Comparison of ENCODE assay signal across 9 cellular contexts in genomic region chr11:65274734-65275682, GRCh38. TPM values are rescaled to one million over a fixed set of nuclear protein-coding genes. Genes with fewer than 3 reads are reported as not detected.
DNase-seq lines count a peak whose midpoint lies in the region; ATAC-seq and TF ChIP-seq lines count a peak whose summit lies in the region.
"Had no signal": no experiment of that assay in that cellular context is flagged by ENCODE, and none has a peak within 500 bp of the region (broad histone marks: within the 10 kb centered on the region; RNA-seq: fewer than 3 reads in every experiment).

No MANE protein-coding gene starts in this region.

- no peak overlapping the region for H3K4me3 ChIP-seq in BE2C (ENCODE audit: low read depth, low read length)

- H3K9me3 ChIP-seq in BE2C: no peaks in the 10 kb centered on the region

- peaks cover 6% of the 10 kb centered on the region; the same call in 1 of the 2 replicates for H3K36me3 ChIP-seq in BE2C

- H3K27ac Mint-ChIP-seq in activated naive CD8-positive, alpha-beta T cell treated with anti-CD3 and anti-CD28 coated beads, Interleukin-2, amount 50 U/mL, for 24 hours: no peak overlapping the region
- H3K27ac Mint-ChIP-seq in glutamatergic neuron (ENCODE audit: unreplicated experiment) (no peak overlapping the region), osteocyte (ENCODE audit: unreplicated experiment) (peak overlapping the region; percentile 67)
- H3K27ac Mint-ChIP-seq: T-helper 1 cell treated with Interleukin-12 subunit alpha and Interleukin-12 subunit beta and Interleukin-4 antibody, amounts not matched to agents 30 μg/mL and 1 μg/mL, for 36 hours had no signal

- H3K4me1 ChIP-seq in BE2C: no peaks in the 10 kb centered on the region

- no peaks in the 10 kb centered on the region for H3K27me3 ChIP-seq in BE2C

- TF ChIP-seq CTCF in BE2C (IDR thresholded peaks at IDR 0.05; ENCODE audit: low read depth, low read length) (peak; percentile 67), GM10266 (IDR thresholded peaks at IDR 0.05; ENCODE audit: control insufficient read depth, insufficient read depth, low read depth, missing control alignments) (peak; percentile 75), glutamatergic neuron (IDR thresholded peaks at IDR 0.05; ENCODE audit: partially characterized antibody, unreplicated experiment) (peak; percentile 71), osteocyte (IDR thresholded peaks at IDR 0.05) (peak; percentile 89)

- no peaks in the 10 kb centered on the region for H3K27me3 Mint-ChIP-seq in activated naive CD8-positive, alpha-beta T cell treated with anti-CD3 and anti-CD28 coated beads, Interleukin-2, amount 50 U/mL, for 24 hours
- no peaks in the 10 kb centered on the region for H3K27me3 Mint-ChIP-seq in glutamatergic neuron (ENCODE audit: unreplicated experiment)
- H3K27me3 Mint-ChIP-seq in osteocyte (ENCODE audit: unreplicated experiment): no peaks in the 10 kb centered on the region

- H3K4me3 Mint-ChIP-seq in activated naive CD8-positive, alpha-beta T cell treated with anti-CD3 and anti-CD28 coated beads, Interleukin-2, amount 50 U/mL, for 24 hours: no peak overlapping the region
- H3K4me3 Mint-ChIP-seq in glutamatergic neuron (ENCODE audit: unreplicated experiment) (peak overlapping the region; percentile 10), osteocyte (ENCODE audit: unreplicated experiment) (no peak overlapping the region)
- H3K4me3 Mint-ChIP-seq: T-helper 1 cell treated with Interleukin-12 subunit alpha and Interleukin-12 subunit beta and Interleukin-4 antibody, amounts not matched to agents 30 μg/mL and 1 μg/mL, for 36 hours had no signal

- H3K9me3 Mint-ChIP-seq in activated naive CD8-positive, alpha-beta T cell treated with anti-CD3 and anti-CD28 coated beads, Interleukin-2, amount 50 U/mL, for 24 hours: no peaks in the 10 kb centered on the region
- H3K9me3 Mint-ChIP-seq in glutamatergic neuron (ENCODE audit: unreplicated experiment) (no peaks in the 10 kb centered on the region), osteocyte (ENCODE audit: unreplicated experiment) (no peaks in the 10 kb centered on the region)
- H3K9me3 Mint-ChIP-seq: T-helper 1 cell treated with Interleukin-12 subunit alpha and Interleukin-12 subunit beta and Interleukin-4 antibody, amounts not matched to agents 30 μg/mL and 1 μg/mL, for 36 hours had no signal

- no peak for ATAC-seq in activated naive CD8-positive, alpha-beta T cell treated with anti-CD3 and anti-CD28 coated beads, Interleukin-2, amount 50 U/mL, for 24 hours
- ATAC-seq in HG02610 (IDR thresholded peaks at IDR 0.05; ENCODE audit: unreplicated experiment): no peak

- H3K36me3 Mint-ChIP-seq in activated naive CD8-positive, alpha-beta T cell treated with anti-CD3 and anti-CD28 coated beads, Interleukin-2, amount 50 U/mL, for 24 hours (ENCODE audit: low read depth): peaks cover 51% of the 10 kb centered on the region
- H3K36me3 Mint-ChIP-seq in glutamatergic neuron (ENCODE audit: unreplicated experiment) (no peaks in the 10 kb centered on the region), osteocyte (ENCODE audit: unreplicated experiment) (peaks cover 6% of the 10 kb centered on the region)

- peaks cover 17% of the 10 kb centered on the region for H3K4me1 Mint-ChIP-seq in activated naive CD8-positive, alpha-beta T cell treated with anti-CD3 and anti-CD28 coated beads, Interleukin-2, amount 50 U/mL, for 24 hours
- H3K4me1 Mint-ChIP-seq in glutamatergic neuron (ENCODE audit: low read depth, unreplicated experiment) (peaks cover 9% of the 10 kb centered on the region), osteocyte (ENCODE audit: unreplicated experiment) (peaks cover 43% of the 10 kb centered on the region)

- DNase-seq in BE2C (peak; percentile 69), GM10266 (ENCODE audit: extremely low spot score) (peak; percentile 49), NCI-H2196 treated with DMSO at 0.1 percent for 48 hours (lab: John Stamatoyannopoulos, UW; ENCODE audit: unreplicated experiment) (peak; percentile 60), glutamatergic neuron (peak; percentile 70), osteocyte (ENCODE audit: extremely low spot score, unreplicated experiment) (peak; percentile 91), NCI-H128 (lab: John Stamatoyannopoulos, UW; ENCODE audit: unreplicated experiment) (no peak)
- DNase-seq in activated naive CD8-positive, alpha-beta T cell treated with anti-CD3 and anti-CD28 coated beads, Interleukin-2, amount 50 U/mL, for 24 hours: peak; percentile 12

RNA-seq across cellular contexts. Expression of gene POLA2, which starts 13.2 kb away (rescaled TPM):
- 2.9 TPM for polyA plus RNA-seq in BE2C (2012; ENCODE audit: insufficient read depth, insufficient read length, low read depth)
- total RNA-seq in glutamatergic neuron (ENCODE audit: unreplicated experiment): 8.6 TPM
- total RNA-seq in osteocyte: 5.9 and 9.3 TPM in 2 replicates

RNA-seq across cellular contexts. Expression of gene CDC42EP2, which starts 39.7 kb away (rescaled TPM):
- polyA plus RNA-seq in BE2C (2012; ENCODE audit: insufficient read depth, insufficient read length, low read depth): 14.6 TPM
- total RNA-seq in glutamatergic neuron (ENCODE audit: unreplicated experiment) (23.5 TPM), osteocyte (20.7 and 23.1 TPM in 2 replicates)

RNA-seq across cellular contexts. Expression of gene DPF2, which starts 58.6 kb away (rescaled TPM):
- 59.0 TPM for polyA plus RNA-seq in BE2C (2012; ENCODE audit: insufficient read depth, insufficient read length, low read depth)
- total RNA-seq in glutamatergic neuron (ENCODE audit: unreplicated experiment) (121 TPM), osteocyte (57.7 and 74.9 TPM in 2 replicates)
